21 cellular contexts compared by ENCODE assay signal in genomic region chr3:189641776-189642175, GRCh38. TPM values are rescaled to one million over a fixed set of nuclear protein-coding genes. Genes with fewer than 3 reads are reported as not detected.
DNase-seq lines count a peak whose midpoint lies in the region; ATAC-seq and TF ChIP-seq lines count a peak whose summit lies in the region.
"Had no signal": no experiment of that assay in that cellular context is flagged by ENCODE, and none has a peak within 500 bp of the region (broad histone marks: within the 10 kb centered on the region; RNA-seq: fewer than 3 reads in every experiment).

No MANE protein-coding gene starts in this region.

- TF ChIP-seq CTCF in OCI-LY3 (IDR thresholded peaks at IDR 0.05; ENCODE audit: low read depth, low read length) = no peak

- peak overlapping the region; percentile 59 for H3K4me3 ChIP-seq in OCI-LY3 (ENCODE audit: low read length)
- H3K4me3 ChIP-seq: PC-9, right lobe of liver, SJSA1, upper lobe of left lung had no signal

- peaks cover 82% of the 10 kb centered on the region for H3K79me2 ChIP-seq in OCI-LY3 (ENCODE audit: low read length)

- H3K36me3 Mint-ChIP-seq in activated CD4-positive, alpha-beta T cell treated with anti-CD3 and anti-CD28 coated beads, Interleukin-2, amount 10 ng/mL, durations not matched to agents 24 days and 14 days (ENCODE audit: low read depth) = no peaks in the 10 kb centered on the region
- H3K36me3 Mint-ChIP-seq: activated naive CD4-positive, alpha-beta T cell treated with anti-CD3 and anti-CD28 coated beads, Interleukin-2, amount 10 ng/mL, durations not matched to agents 7 days and 5 days had no signal

- intact Hi-C loops in activated CD4-positive, alpha-beta T cell treated with anti-CD3 and anti-CD28 coated beads, Interleukin-2, amount 10 ng/mL, durations not matched to agents 24 days and 14 days (cut with micrococcal nuclease) = no loop called here

- peaks cover 14% of the 10 kb centered on the region for H3K9me3 Mint-ChIP-seq in activated CD4-positive, alpha-beta T cell treated with anti-CD3 and anti-CD28 coated beads, Interleukin-2, amount 10 ng/mL, durations not matched to agents 24 days and 14 days
- H3K9me3 Mint-ChIP-seq: activated naive CD4-positive, alpha-beta T cell treated with anti-CD3 and anti-CD28 coated beads, Interleukin-2, amount 10 ng/mL, durations not matched to agents 7 days and 5 days; stimulated activated naive CD8-positive, alpha-beta T cell treated with anti-CD3 and anti-CD28 coated beads, Interleukin-15, Interleukin-2, amounts not matched to agents 100 ng/mL and 50 ng/mL, for 24 hours had no signal

- no peaks in the 10 kb centered on the region for H3K27me3 ChIP-seq in OCI-LY3 (ENCODE audit: low read depth, low read length)
- H3K27me3 ChIP-seq: right lobe of liver, SJSA1, upper lobe of left lung had no signal

- no peaks in the 10 kb centered on the region for H3K4me1 Mint-ChIP-seq in activated CD4-positive, alpha-beta T cell treated with anti-CD3 and anti-CD28 coated beads, Interleukin-2, amount 10 ng/mL, durations not matched to agents 24 days and 14 days
- H3K4me1 Mint-ChIP-seq: activated naive CD4-positive, alpha-beta T cell treated with anti-CD3 and anti-CD28 coated beads, Interleukin-2, amount 10 ng/mL, durations not matched to agents 7 days and 5 days had no signal

- H3K9me3 ChIP-seq in OCI-LY3 (ENCODE audit: insufficient read depth, low read length) = no peaks in the 10 kb centered on the region
- H3K9me3 ChIP-seq: right lobe of liver, SJSA1, upper lobe of left lung had no signal

- H4K20me1 ChIP-seq in OCI-LY3 (ENCODE audit: insufficient read depth, low read length) = no peaks in the 10 kb centered on the region; the same call in 1 of the 2 replicates

- peak overlapping the region; percentile 55 for H3K9ac ChIP-seq in OCI-LY3 (ENCODE audit: low read length)

- no peak overlapping the region for H3K27ac Mint-ChIP-seq in activated CD4-positive, alpha-beta T cell treated with anti-CD3 and anti-CD28 coated beads, Interleukin-2, amount 10 ng/mL, durations not matched to agents 24 days and 14 days
- H3K27ac Mint-ChIP-seq: activated naive CD4-positive, alpha-beta T cell treated with anti-CD3 and anti-CD28 coated beads, Interleukin-2, amount 10 ng/mL, durations not matched to agents 7 days and 5 days; stimulated activated naive CD8-positive, alpha-beta T cell treated with anti-CD3 and anti-CD28 coated beads, Interleukin-15, Interleukin-2, amounts not matched to agents 100 ng/mL and 50 ng/mL, for 24 hours had no signal

- H3K27me3 Mint-ChIP-seq in activated CD4-positive, alpha-beta T cell treated with anti-CD3 and anti-CD28 coated beads, Interleukin-2, amount 10 ng/mL, durations not matched to agents 24 days and 14 days = peaks cover 2% of the 10 kb centered on the region
- H3K27me3 Mint-ChIP-seq: activated naive CD4-positive, alpha-beta T cell treated with anti-CD3 and anti-CD28 coated beads, Interleukin-2, amount 10 ng/mL, durations not matched to agents 7 days and 5 days; stimulated activated naive CD8-positive, alpha-beta T cell treated with anti-CD3 and anti-CD28 coated beads, Interleukin-15, Interleukin-2, amounts not matched to agents 100 ng/mL and 50 ng/mL, for 24 hours had no signal

- H2AFZ ChIP-seq in OCI-LY3 (ENCODE audit: low read depth, low read length) = no peak overlapping the region
- H2AFZ ChIP-seq: PC-9 had no signal

- peaks cover 27% of the 10 kb centered on the region for H3K36me3 ChIP-seq in OCI-LY3 (replicated peaks; ENCODE audit: low read depth, low read length)
- H3K36me3 ChIP-seq: right lobe of liver, SJSA1, upper lobe of left lung had no signal

- peak overlapping the region; percentile 69 for H3K4me2 ChIP-seq in OCI-LY3 (ENCODE audit: low read length)
- H3K4me2 ChIP-seq: PC-9 had no signal

- peak; percentile 27 for DNase-seq in activated CD4-positive, alpha-beta T cell treated with anti-CD3 and anti-CD28 coated beads, Interleukin-2, amount 10 ng/mL, durations not matched to agents 24 days and 14 days
- no peak for DNase-seq in activated CD4-positive, alpha-beta T cell treated with anti-CD3 and anti-CD28 coated beads for 48 hours
- DNase-seq in renal cortical epithelial cell (ENCODE audit: low read depth) (peak; percentile 4), cortex of kidney (lab: John Stamatoyannopoulos, UW) (no peak), DMS153 treated with DMSO at 0.1 percent for 48 hours (lab: John Stamatoyannopoulos, UW; ENCODE audit: unreplicated experiment) (no peak), H4 (ENCODE audit: low spot score) (no peak)
- DNase-seq: activated CD4-positive, CD25-positive, alpha-beta regulatory T cell treated with anti-CD3 and anti-CD28 coated beads, Interleukin-2, amount 50 U/mL, for 72 hours; activated naive CD4-positive, alpha-beta T cell treated with anti-CD3 and anti-CD28 coated beads, Interleukin-2, amount 10 ng/mL, durations not matched to agents 7 days and 5 days; aorta; hippocampal formation; NCI-H2029 treated with DMSO at 0.1 percent for 48 hours; NCI-H526; right lobe of liver; upper lobe of left lung had no signal

- peak overlapping the region; percentile 47 for H3K27ac ChIP-seq in OCI-LY3 (ENCODE audit: low read length)
- H3K27ac ChIP-seq: PC-9, right lobe of liver, SJSA1, upper lobe of left lung had no signal

- ATAC-seq in HG02852 (IDR thresholded peaks at IDR 0.05; ENCODE audit: unreplicated experiment) = peak; percentile 61
- ATAC-seq: HepG2, right lobe of liver had no signal

- H3K4me1 ChIP-seq in OCI-LY3 (ENCODE audit: low read length) = peaks cover 59% of the 10 kb centered on the region
- H3K4me1 ChIP-seq: right lobe of liver, SJSA1, upper lobe of left lung had no signal

- no peak overlapping the region for H3K4me3 Mint-ChIP-seq in activated CD4-positive, alpha-beta T cell treated with anti-CD3 and anti-CD28 coated beads, Interleukin-2, amount 10 ng/mL, durations not matched to agents 24 days and 14 days
- H3K4me3 Mint-ChIP-seq: activated naive CD4-positive, alpha-beta T cell treated with anti-CD3 and anti-CD28 coated beads, Interleukin-2, amount 10 ng/mL, durations not matched to agents 7 days and 5 days; stimulated activated naive CD8-positive, alpha-beta T cell treated with anti-CD3 and anti-CD28 coated beads, Interleukin-15, Interleukin-2, amounts not matched to agents 100 ng/mL and 50 ng/mL, for 24 hours had no signal

RNA-seq across cellular contexts. Expression of gene TP63, which starts 10.6 kb away (rescaled TPM):
- total RNA-seq in activated CD4-positive, alpha-beta T cell treated with anti-CD3 and anti-CD28 coated beads, Interleukin-2, amount 10 ng/mL, durations not matched to agents 24 days and 14 days = 0.98 and 1.1 TPM in 2 replicates
- total RNA-seq in renal cortical epithelial cell = under 0.01 and 0.52 TPM in 2 replicates
- total RNA-seq in H4 (2014; rRNA removed; shearing (Covaris generic)) = 1.5 and 1.7 TPM in 2 replicates
- total RNA-seq: HepG2, M059J, SJSA1 had no signal

Comparison
In these comparisons a context has a peak if more than half of its experiments do, and no peak if none do; other contexts are left out.
1. DNase-seq: peak in activated CD4-positive, alpha-beta T cell treated with anti-CD3 and anti-CD28 coated beads, Interleukin-2, amount 10 ng/mL, durations not matched to agents 24 days and 14 days (single experiment) and renal cortical epithelial cell (single experiment); none in activated CD4-positive, alpha-beta T cell treated with anti-CD3 and anti-CD28 coated beads for 48 hours (single experiment), cortex of kidney (single experiment), DMS153 treated with DMSO at 0.1 percent for 48 hours (single experiment) and H4 (single experiment).